In genomic region chr16:22232277-22233049, GRCh38 we compare ENCODE assay signal across 8 cellular contexts. TPM values are rescaled to one million over a fixed set of nuclear protein-coding genes. Genes with fewer than 3 reads are reported as not detected.
A peak's percentile ranks its signal among the peaks of the same experiment; 100 is the strongest.
DNase-seq lines count a peak whose midpoint lies in the region; ATAC-seq and TF ChIP-seq lines count a peak whose summit lies in the region.

No MANE protein-coding gene starts in this region.

- no peak overlapping the region for H3K4me2 ChIP-seq in neuronal stem cell (ENCODE audit: insufficient read depth, low read length, poor library complexity, severe bottlenecking)

- no CpG with 5 or more reads among the region's 16 CpGs for WGBS in neuronal stem cell (ENCODE audit: extremely low coverage in 2 of 2, insufficient read length in 2 of 2, insufficient replicate concordance in 1 of 2), 2 donors
- 72 to 77% methylated on average over 10 to 11 of the region's 16 CpGs for WGBS in gastroesophageal sphincter (ENCODE audit: low coverage in 1 of 2), 2 donors

- H4K91ac ChIP-seq in neuronal stem cell (ENCODE audit: low read depth, low read length, poor library complexity), result no peak overlapping the region

- no peak for TF ChIP-seq EP300 in gastroesophageal sphincter (IDR thresholded peaks at IDR 0.05)

- no peak overlapping the region for H2BK120ac ChIP-seq in neuronal stem cell (ENCODE audit: low read depth, low read length)

- H3K4ac ChIP-seq in neuronal stem cell (ENCODE audit: low read length), result no peak overlapping the region

- peak overlapping the region; percentile 80 to 84 for H3K27ac ChIP-seq in breast epithelium
- peak overlapping the region; percentile 46 for H3K27ac ChIP-seq in neuronal stem cell (replicated peaks; ENCODE audit: low read length)
- H3K27ac ChIP-seq in coronary artery, result no peak overlapping the region
- H3K27ac ChIP-seq in gastroesophageal sphincter, result no peak overlapping the region

- TF ChIP-seq POLR2A in breast epithelium (IDR thresholded peaks at IDR 0.05) (no peak), gastroesophageal sphincter (IDR thresholded peaks at IDR 0.05) (no peak)

- H3K36me3 ChIP-seq in breast epithelium, result no peaks in the 10 kb centered on the region
- peaks cover 0 to 22% of the 10 kb centered on the region in 2 donors for H3K36me3 ChIP-seq in neuronal stem cell (replicated peaks in 1 of 2; ENCODE audit: control insufficient read depth in 2 of 2, insufficient read depth in 2 of 2, low read length in 2 of 2)
- H3K36me3 ChIP-seq in gastroesophageal sphincter, result peaks cover 0 to 79% of the 10 kb centered on the region in 2 donors

- no peaks in the 10 kb centered on the region for H3K4me1 ChIP-seq in breast epithelium
- peaks cover 0 to 5% of the 10 kb centered on the region in 2 donors for H3K4me1 ChIP-seq in neuronal stem cell (ENCODE audit: control insufficient read depth in 2 of 2, insufficient read depth in 1 of 2, low read depth in 1 of 2, low read length in 2 of 2)
- H3K4me1 ChIP-seq in gastroesophageal sphincter, result peaks cover 0 to 25% (median 0%) of the 10 kb centered on the region in 3 donors

- no peaks in the 10 kb centered on the region for H3K79me1 ChIP-seq in neuronal stem cell (ENCODE audit: low read depth, low read length)

- no peak overlapping the region for H3K23ac ChIP-seq in neuronal stem cell (ENCODE audit: low read depth, low read length, poor library complexity)

- H2AFZ ChIP-seq in neuronal stem cell (ENCODE audit: low read length), result no peak overlapping the region

- TF ChIP-seq CTCF in breast epithelium (IDR thresholded peaks at IDR 0.05) (no peak), coronary artery (IDR thresholded peaks at IDR 0.05) (no peak), gastroesophageal sphincter (IDR thresholded peaks at IDR 0.05) (no peak)

- H3K4me3 ChIP-seq in breast epithelium, result peak overlapping the region in 1 of 3 donors; percentile 34
- H3K4me3 ChIP-seq in neuronal stem cell (ENCODE audit: low read length in 2 of 2), result no peak overlapping the region
- no peak overlapping the region for H3K4me3 ChIP-seq in coronary artery
- H3K4me3 ChIP-seq in gastroesophageal sphincter, result no peak overlapping the region

- no peak overlapping the region for H3K14ac ChIP-seq in neuronal stem cell (ENCODE audit: low read length)

- no peak overlapping the region for H2BK15ac ChIP-seq in neuronal stem cell (ENCODE audit: low read length)

- H3K18ac ChIP-seq in neuronal stem cell (ENCODE audit: low read length), result no peak overlapping the region

- H2AK5ac ChIP-seq in neuronal stem cell (ENCODE audit: low read depth, low read length), result no peak overlapping the region

- no peak overlapping the region for H2BK12ac ChIP-seq in neuronal stem cell (ENCODE audit: low read length)

- H3K27me3 ChIP-seq in breast epithelium (no peaks in the 10 kb centered on the region), neuronal stem cell (ENCODE audit: control insufficient read depth in 3 of 3, insufficient read depth in 3 of 3, low read depth in 1 of 3, low read length in 3 of 3) (no peaks in the 10 kb centered on the region), gastroesophageal sphincter (no peaks in the 10 kb centered on the region)

- H2BK5ac ChIP-seq in neuronal stem cell (ENCODE audit: low read length), result no peak overlapping the region

- H3K9me3 ChIP-seq in breast epithelium (no peaks in the 10 kb centered on the region), neuronal stem cell (replicated peaks in 1 of 2; ENCODE audit: control insufficient read depth in 2 of 2, insufficient read depth in 1 of 2, low read depth in 1 of 2, low read length in 2 of 2) (no peaks in the 10 kb centered on the region), gastroesophageal sphincter (no peaks in the 10 kb centered on the region)

- no peak overlapping the region for H4K8ac ChIP-seq in neuronal stem cell (ENCODE audit: low read depth, low read length)

- DNase-seq in DMS153 (lab: John Stamatoyannopoulos, UW), result peak; percentile 95
- DNase-seq in NCI-H2029 (lab: John Stamatoyannopoulos, UW), result peak; percentile 94
- peak; percentile 48 to 90 for DNase-seq in breast epithelium (ENCODE audit: low spot score in 2 of 2)
- no peak for DNase-seq in neuronal stem cell (ENCODE audit: low spot score)
- no peak for DNase-seq in coronary artery (ENCODE audit: low spot score)

- no peak overlapping the region for H3K9ac ChIP-seq in neuronal stem cell (ENCODE audit: low read depth, low read length, poor library complexity)

- intact Hi-C loops in breast epithelium (cut with DNase I; ENCODE audit: low total_unique reads), result no loop called here

- ATAC-seq in HG02840 (IDR thresholded peaks at IDR 0.05; ENCODE audit: low FRiP score, unreplicated experiment) (no peak), HG03135 (IDR thresholded peaks at IDR 0.05; ENCODE audit: unreplicated experiment) (no peak), gastroesophageal sphincter (no peak)

RNA-seq across cellular contexts. Expression of gene EEF2K, which starts 26.4 kb away (rescaled TPM):
- total RNA-seq in breast epithelium (10 to 100 TPM; 23.3 to 40.5 (median 30.0) TPM), gastroesophageal sphincter (10 to 100 TPM; 31.3 to 38.9 (median 34.8) TPM)
- polyA plus RNA-seq in neuronal stem cell (2013, experiment 1 of 2), result 6.4 TPM
- polyA plus RNA-seq in neuronal stem cell (2013, experiment 2 of 2), result 7.4 TPM

Comparison
In these comparisons a context has a peak if more than half of its experiments do, and no peak if none do; other contexts are left out.
1. DNase-seq: peak in DMS153 (single experiment), NCI-H2029 (single experiment) and breast epithelium (2 of 2); none in neuronal stem cell (single experiment) and coronary artery (single experiment).
2. H3K27ac ChIP-seq: peak in breast epithelium (2 of 2) and neuronal stem cell (single experiment); none in coronary artery (0 of 2) and gastroesophageal sphincter (0 of 4).